ENCODE assay signal across 8 cellular contexts in genomic region chr16:28924399-28924761, GRCh38. TPM values are rescaled to one million over a fixed set of nuclear protein-coding genes. Genes with fewer than 3 reads are reported as not detected.
DNase-seq lines count a peak whose midpoint lies in the region; ATAC-seq, FAIRE-seq and TF ChIP-seq lines count a peak whose summit lies in the region.

No MANE protein-coding gene starts in this region.

- no peaks in the 10 kb centered on the region for H3K27me3 ChIP-seq in AG04450 (ENCODE audit: control insufficient read depth, insufficient read depth, low read length)
- H3K27me3 ChIP-seq in K562 (ENCODE audit: control insufficient read depth in 2 of 2, insufficient read depth in 2 of 2, low read length in 2 of 2): no peaks in the 10 kb centered on the region

- H3K9me3 ChIP-seq in AG04450 (ENCODE audit: control insufficient read depth, insufficient read depth, low read length) (no peaks in the 10 kb centered on the region; the same call in 1 of the 2 replicates), K562 (replicated peaks; ENCODE audit: control insufficient read depth, insufficient read depth, low read depth, low read length) (no peaks in the 10 kb centered on the region)

- no peak for TF ChIP-seq RAD21 in K562 (CRISPR knock-in tag; conservative IDR thresholded peaks at IDR 0.05 in 1 of 2, IDR thresholded peaks at IDR 0.05 in 1 of 2)

- peak overlapping the region; percentile 10 to 91; a peak in 3 of 4 replicates for H3K9ac ChIP-seq in K562 (ENCODE audit: insufficient read depth in 1 of 2, low read depth in 2 of 2, low read length in 2 of 2)

- peaks cover 5% of the 10 kb centered on the region for H3K9me1 ChIP-seq in K562 (ENCODE audit: control insufficient read depth, insufficient read depth, low read length)

- 60% methylated on average over 11 of the region's 15 CpGs for WGBS in K562 (ENCODE audit: insufficient coverage, low coverage, missing lambda C conversion rate)

- no peaks in the 10 kb centered on the region for H3K9me3 Mint-ChIP-seq in mesothelial cell of epicardium

- H3K27ac ChIP-seq in AG04450 (ENCODE audit: low read depth, low read length) (no peak overlapping the region), K562 (ENCODE audit: extremely low read depth, low read depth, low read length) (no peak overlapping the region; the same call in 2 of the 3 replicates)

- H3K36me3 Mint-ChIP-seq in mesothelial cell of epicardium: peaks cover 8% of the 10 kb centered on the region

- intact Hi-C loops in K562 (cut with micrococcal nuclease): no loop called here

- DNase-seq in AG04450 (ENCODE audit: low read depth, low spot score) (no peak), HFF-Myc (ENCODE audit: extremely low read depth, low read depth) (no peak), K562 (ENCODE audit: extremely low read depth in 1 of 4, low spot score in 3 of 4) (no peak), mesothelial cell of epicardium (ENCODE audit: low spot score in 2 of 2, unreplicated experiment in 2 of 2) (no peak), foreskin melanocyte (no peak)

- no peak for FAIRE-seq in K562 (lab: Jason Lieb, UNC)

- H4K20me1 ChIP-seq in K562 (replicated peaks; ENCODE audit: control insufficient read depth, insufficient read depth, low read length): no peaks in the 10 kb centered on the region

- H3K4me1 ChIP-seq in K562 (replicated peaks in 1 of 2; ENCODE audit: control insufficient read depth in 2 of 2, insufficient read depth in 2 of 2, low read length in 2 of 2): peaks cover 9 to 15% of the 10 kb centered on the region in 2 experiments

- H3K27me3 Mint-ChIP-seq in mesothelial cell of epicardium (ENCODE audit: low read depth): no peaks in the 10 kb centered on the region

- TF ChIP-seq EP300 in K562 (IDR thresholded peaks at IDR 0.05; ENCODE audit: low read length): no peak

- POLR2A ChIA-PET in AG04450 (lab: Yijun Ruan, JAX) (interaction anchor here (1.0 kb wide), 1 partner anchor 61 kb away, joined by 3 read pairs; no protein-coding TSS in a partner anchor), K562 (lab: Yijun Ruan, JAX) (interaction anchor here (0.6 to 2.2 kb wide), 5 partner anchors 10 to 255 kb away, joined by 3 to 10 read pairs (median 4); no protein-coding TSS in a partner anchor)

- in situ Hi-C loops in K562 (cut with MboI): no loop called here

- CTCF ChIA-PET in AG04450 (lab: Charles Lee): interaction anchor here (0.6 to 1.0 kb wide), 2 partner anchors 14 to 21 kb away, joined by 3 to 5 read pairs; no protein-coding TSS in a partner anchor
- CTCF ChIA-PET in K562 (lab: Yijun Ruan, JAX; ENCODE audit: low intra/inter-chr PET ratio): no interaction called here

- peaks cover 11% of the 10 kb centered on the region for H3K4me1 Mint-ChIP-seq in mesothelial cell of epicardium

- H2AFZ ChIP-seq in K562 (ENCODE audit: low read depth, low read length): peak overlapping the region; percentile 96

- H3K4me3 Mint-ChIP-seq in mesothelial cell of epicardium: peak overlapping the region; percentile 93

- TSS peak; percentile 46 for BruUV-seq in K562 (replicated peaks; lab: Mats Ljungman, UMichigan)

- H3K4me2 ChIP-seq in K562 (ENCODE audit: insufficient read depth, low read length): peak overlapping the region; percentile 86

- ATAC-seq in K562 (peak; percentile 18; the same call in 2 of the 3 replicates), GM21528 (IDR thresholded peaks at IDR 0.05; ENCODE audit: low FRiP score, unreplicated experiment) (no peak), HG03432 (IDR thresholded peaks at IDR 0.05; ENCODE audit: unreplicated experiment) (no peak), HG02885 (IDR thresholded peaks at IDR 0.05; ENCODE audit: poor library complexity, unreplicated experiment) (no peak)

- TF ChIP-seq POLR2A in K562 (conservative IDR thresholded peaks at IDR 0.05): no peak

- peak overlapping the region; percentile 98 for H3K27ac Mint-ChIP-seq in mesothelial cell of epicardium

- no peaks in the 10 kb centered on the region for H3K79me2 ChIP-seq in K562 (ENCODE audit: control insufficient read depth, insufficient read depth, low read length)

- no peak for TF ChIP-seq CTCF in AG04450 (IDR thresholded peaks at IDR 0.05; ENCODE audit: low read depth, low read length)
- no peak for TF ChIP-seq CTCF in HFF-Myc (IDR thresholded peaks at IDR 0.05; ENCODE audit: low read depth, low read length, missing control alignments)
- no peak for TF ChIP-seq CTCF in K562 (IDR thresholded peaks at IDR 0.05 in 2 of 3, conservative IDR thresholded peaks at IDR 0.05 in 1 of 3; ENCODE audit: insufficient read depth in 2 of 3, low read depth in 1 of 3, low read length in 3 of 3)
- no peak for TF ChIP-seq CTCF in mesothelial cell of epicardium (IDR thresholded peaks at IDR 0.05; ENCODE audit: unreplicated experiment)

- H3K4me3 ChIP-seq in AG04450 (ENCODE audit: low read depth, low read length): peak overlapping the region; percentile 84
- H3K4me3 ChIP-seq in HFF-Myc (replicated peaks; ENCODE audit: low read depth, low read length): peak overlapping the region; percentile 72
- peak overlapping the region; percentile 100 for H3K4me3 ChIP-seq in K562

- H3K36me3 ChIP-seq in K562 (ENCODE audit: control insufficient read depth, insufficient read depth, low read length): no peaks in the 10 kb centered on the region

RNA-seq across cellular contexts. Expression of gene RABEP2, which starts 0.7 kb away (rescaled TPM):
- polyA plus RNA-seq in AG04450 (2011; rRNA removed) (9.0 and 11.7 TPM in 2 replicates), K562 (2011; rRNA removed) (3.5 and 4.9 TPM in 2 replicates), K562 (2014; fragmentation: Illumina TruSeq; extraction: Trizol) (1.6 and 4.5 TPM in 2 replicates), K562 (2014; fragmentation: Nextera tagmentation; extraction: Ambion mirVana) (under 1 TPM; 0.15 to 0.20 TPM), K562 (2014; rRNA removed) (10.3 and 16.6 TPM in 2 replicates)
- 5.4 and 5.7 TPM in 2 replicates for polyA minus RNA-seq in AG04450 (2011; rRNA and poly(A)+ RNA removed)
- 11.5 and 16.7 TPM in 2 replicates for total RNA-seq in K562 (2011; cell fraction: chromatin; rRNA removed; ENCODE audit: low replicate concordance)
- 12.7 and 13.3 TPM in 2 replicates for total RNA-seq in K562 (2011; cell fraction: nucleolus; rRNA removed)
- total RNA-seq in K562 (2011; cell fraction: nucleoplasm; rRNA removed): 7.5 and 12.1 TPM in 2 replicates
- total RNA-seq in K562 (2014; rRNA removed) (13.4 and 14.4 TPM in 2 replicates), K562 (2014; rRNA removed; fragmentation: Illumina TruSeq; extraction: Trizol) (1.3 and 2.4 TPM in 2 replicates), K562 (2015; rRNA removed; fragmentation: Illumina TruSeq; extraction: Trizol) (10.1 and 11.0 TPM in 2 replicates), K562 (2021) (7.9 and 10.6 TPM in 2 replicates), mesothelial cell of epicardium (26.8 to 30.1 TPM (median 29.7 TPM) in 3 replicates)
- 3.5 and 6.3 TPM in 2 replicates for polyA plus RNA-seq in K562 (2011; cell fraction: cytosol; rRNA removed)
- polyA plus RNA-seq in K562 (2011; cell fraction: nucleus; rRNA removed): 8.3 and 10.7 TPM in 2 replicates
- 9.7 and 12.6 TPM in 2 replicates for polyA plus RNA-seq in K562 (2012)
- polyA minus RNA-seq in K562 (2011; rRNA and poly(A)+ RNA removed): 2.9 and 3.5 TPM in 2 replicates
- 1.8 and 4.3 TPM in 2 replicates for polyA minus RNA-seq in K562 (2011; cell fraction: cytosol; rRNA and poly(A)+ RNA removed)
- polyA minus RNA-seq in K562 (2011; cell fraction: nucleus; rRNA and poly(A)+ RNA removed): 4.1 and 4.6 TPM in 2 replicates

RNA-seq across cellular contexts. Expression of gene CD19, which starts 7.4 kb away (rescaled TPM):
- polyA plus RNA-seq in AG04450 (2011; rRNA removed) (not detected in 2 replicates), K562 (2011; rRNA removed) (1.4 and 2.1 TPM in 2 replicates), K562 (2014; fragmentation: Illumina TruSeq; extraction: Trizol) (1.3 and 3.3 TPM in 2 replicates), K562 (2014; fragmentation: Nextera tagmentation; extraction: Ambion mirVana) (under 1 TPM in 1 of 2 experiments, not detected in 1; 0.27 TPM), K562 (2014; rRNA removed) (2.6 and 4.1 TPM in 2 replicates)
- polyA minus RNA-seq in AG04450 (2011; rRNA and poly(A)+ RNA removed): not detected in 2 replicates
- total RNA-seq in K562 (2011; cell fraction: chromatin; rRNA removed; ENCODE audit: low replicate concordance): 1.8 TPM in 1 of 2 replicates, not detected in the other
- total RNA-seq in K562 (2011; cell fraction: nucleolus; rRNA removed): 1.2 and 1.8 TPM in 2 replicates
- total RNA-seq in K562 (2011; cell fraction: nucleoplasm; rRNA removed): 0.76 and 1.0 TPM in 2 replicates
- total RNA-seq in K562 (2014; rRNA removed) (2.8 and 4.0 TPM in 2 replicates), K562 (2014; rRNA removed; fragmentation: Illumina TruSeq; extraction: Trizol) (1.2 and 1.3 TPM in 2 replicates), K562 (2015; rRNA removed; fragmentation: Illumina TruSeq; extraction: Trizol) (3.3 and 4.0 TPM in 2 replicates), K562 (2021) (3.0 and 3.7 TPM in 2 replicates), mesothelial cell of epicardium (not detected in 3 replicates)
- 4.8 and 6.7 TPM in 2 replicates for polyA plus RNA-seq in K562 (2011; cell fraction: cytosol; rRNA removed)
- 1.9 and 2.5 TPM in 2 replicates for polyA plus RNA-seq in K562 (2011; cell fraction: nucleus; rRNA removed)
- 4.0 and 6.3 TPM in 2 replicates for polyA plus RNA-seq in K562 (2012)
- polyA minus RNA-seq in K562 (2011; rRNA and poly(A)+ RNA removed): 0.33 and 0.60 TPM in 2 replicates
- 3.4 TPM in 1 of 2 replicates, not detected in the other for polyA minus RNA-seq in K562 (2011; cell fraction: cytosol; rRNA and poly(A)+ RNA removed)
- polyA minus RNA-seq in K562 (2011; cell fraction: nucleus; rRNA and poly(A)+ RNA removed): 0.40 and 1.3 TPM in 2 replicates

RNA-seq across cellular contexts. Expression of gene NFATC2IP, which starts 26.4 kb away (rescaled TPM):
- polyA plus RNA-seq in AG04450 (2011; rRNA removed) (20.7 and 22.3 TPM in 2 replicates), K562 (2011; rRNA removed) (100 and 106 TPM in 2 replicates), K562 (2014; fragmentation: Illumina TruSeq; extraction: Trizol) (55.1 and 62.0 TPM in 2 replicates), K562 (2014; fragmentation: Nextera tagmentation; extraction: Ambion mirVana) (10 to 100 TPM; 15.6 to 16.1 TPM), K562 (2014; rRNA removed) (73.7 and 80.9 TPM in 2 replicates)
- polyA minus RNA-seq in AG04450 (2011; rRNA and poly(A)+ RNA removed): 17.9 and 18.8 TPM in 2 replicates
- 277 and 436 TPM in 2 replicates for total RNA-seq in K562 (2011; cell fraction: chromatin; rRNA removed; ENCODE audit: low replicate concordance)
- 228 and 264 TPM in 2 replicates for total RNA-seq in K562 (2011; cell fraction: nucleolus; rRNA removed)
- total RNA-seq in K562 (2011; cell fraction: nucleoplasm; rRNA removed): 253 and 320 TPM in 2 replicates
- total RNA-seq in K562 (2014; rRNA removed) (45.5 and 67.2 TPM in 2 replicates), K562 (2014; rRNA removed; fragmentation: Illumina TruSeq; extraction: Trizol) (45.9 and 46.9 TPM in 2 replicates), K562 (2015; rRNA removed; fragmentation: Illumina TruSeq; extraction: Trizol) (40.6 and 41.5 TPM in 2 replicates), K562 (2021) (49.2 and 54.3 TPM in 2 replicates), mesothelial cell of epicardium (48.6 to 58.2 TPM (median 48.7 TPM) in 3 replicates)
- polyA plus RNA-seq in K562 (2011; cell fraction: cytosol; rRNA removed): 49.6 and 74.5 TPM in 2 replicates
- polyA plus RNA-seq in K562 (2011; cell fraction: nucleus; rRNA removed): 240 and 326 TPM in 2 replicates
- polyA plus RNA-seq in K562 (2012): 40.3 and 56.4 TPM in 2 replicates
- polyA minus RNA-seq in K562 (2011; rRNA and poly(A)+ RNA removed): 54.5 TPM in 2 replicates
- 15.4 and 21.7 TPM in 2 replicates for polyA minus RNA-seq in K562 (2011; cell fraction: cytosol; rRNA and poly(A)+ RNA removed)
- polyA minus RNA-seq in K562 (2011; cell fraction: nucleus; rRNA and poly(A)+ RNA removed): 70.1 and 82.0 TPM in 2 replicates

RNA-seq across cellular contexts. Expression of gene ATP2A1, which starts 46.1 kb away (rescaled TPM):
- polyA plus RNA-seq in AG04450 (2011; rRNA removed) (0.22 and 0.50 TPM in 2 replicates), K562 (2011; rRNA removed) (1.2 and 3.1 TPM in 2 replicates), K562 (2014; fragmentation: Illumina TruSeq; extraction: Trizol) (1.8 TPM in 2 replicates), K562 (2014; fragmentation: Nextera tagmentation; extraction: Ambion mirVana) (under 1 TPM; 0.25 to 0.58 TPM), K562 (2014; rRNA removed) (1.4 and 1.8 TPM in 2 replicates)
- polyA minus RNA-seq in AG04450 (2011; rRNA and poly(A)+ RNA removed): 0.17 and 8.4 TPM in 2 replicates
- total RNA-seq in K562 (2011; cell fraction: chromatin; rRNA removed; ENCODE audit: low replicate concordance): 19.9 and 68.6 TPM in 2 replicates
- total RNA-seq in K562 (2011; cell fraction: nucleolus; rRNA removed): 13.0 and 15.8 TPM in 2 replicates
- total RNA-seq in K562 (2011; cell fraction: nucleoplasm; rRNA removed): 17.7 and 18.4 TPM in 2 replicates
- total RNA-seq in K562 (2014; rRNA removed) (0.41 and 0.65 TPM in 2 replicates), K562 (2014; rRNA removed; fragmentation: Illumina TruSeq; extraction: Trizol) (0.64 and 0.65 TPM in 2 replicates), K562 (2015; rRNA removed; fragmentation: Illumina TruSeq; extraction: Trizol) (0.65 and 1.9 TPM in 2 replicates), K562 (2021) (2.3 and 2.6 TPM in 2 replicates), mesothelial cell of epicardium (2.9 to 3.6 TPM (median 3.0 TPM) in 3 replicates)
- 1.5 and 2.5 TPM in 2 replicates for polyA plus RNA-seq in K562 (2011; cell fraction: cytosol; rRNA removed)
- 27.8 and 31.5 TPM in 2 replicates for polyA plus RNA-seq in K562 (2011; cell fraction: nucleus; rRNA removed)
- polyA plus RNA-seq in K562 (2012): 2.8 and 6.1 TPM in 2 replicates
- 0.60 and 2.1 TPM in 2 replicates for polyA minus RNA-seq in K562 (2011; rRNA and poly(A)+ RNA removed)
- polyA minus RNA-seq in K562 (2011; cell fraction: cytosol; rRNA and poly(A)+ RNA removed): 0.76 and 1.4 TPM in 2 replicates
- 2.0 and 4.8 TPM in 2 replicates for polyA minus RNA-seq in K562 (2011; cell fraction: nucleus; rRNA and poly(A)+ RNA removed)

RNA-seq across cellular contexts. Expression of gene SPNS1, which starts 50.2 kb away (rescaled TPM):
- polyA plus RNA-seq in AG04450 (2011; rRNA removed) (21.9 and 23.6 TPM in 2 replicates), K562 (2011; rRNA removed) (12.3 and 20.6 TPM in 2 replicates), K562 (2014; fragmentation: Illumina TruSeq; extraction: Trizol) (22.2 and 38.7 TPM in 2 replicates), K562 (2014; fragmentation: Nextera tagmentation; extraction: Ambion mirVana) (1 to 10 TPM in 1 of 2 experiments, under 1 TPM in 1; 0.58 to 2.9 TPM), K562 (2014; rRNA removed) (37.8 and 40.6 TPM in 2 replicates)
- polyA minus RNA-seq in AG04450 (2011; rRNA and poly(A)+ RNA removed): 19.2 and 21.3 TPM in 2 replicates
- total RNA-seq in K562 (2011; cell fraction: chromatin; rRNA removed; ENCODE audit: low replicate concordance): 27.4 and 88.8 TPM in 2 replicates
- 112 and 138 TPM in 2 replicates for total RNA-seq in K562 (2011; cell fraction: nucleolus; rRNA removed)
- 66.3 and 72.9 TPM in 2 replicates for total RNA-seq in K562 (2011; cell fraction: nucleoplasm; rRNA removed)
- total RNA-seq in K562 (2014; rRNA removed) (37.8 and 48.4 TPM in 2 replicates), K562 (2014; rRNA removed; fragmentation: Illumina TruSeq; extraction: Trizol) (6.2 and 9.0 TPM in 2 replicates), K562 (2015; rRNA removed; fragmentation: Illumina TruSeq; extraction: Trizol) (13.7 and 16.3 TPM in 2 replicates), K562 (2021) (64.9 and 69.8 TPM in 2 replicates), mesothelial cell of epicardium (44.5 to 45.9 TPM (median 44.5 TPM) in 3 replicates)
- polyA plus RNA-seq in K562 (2011; cell fraction: cytosol; rRNA removed): 18.6 and 53.9 TPM in 2 replicates
- 31.4 and 74.3 TPM in 2 replicates for polyA plus RNA-seq in K562 (2011; cell fraction: nucleus; rRNA removed)
- 47.4 and 49.1 TPM in 2 replicates for polyA plus RNA-seq in K562 (2012)
- 13.2 and 15.6 TPM in 2 replicates for polyA minus RNA-seq in K562 (2011; rRNA and poly(A)+ RNA removed)
- 22.8 and 23.5 TPM in 2 replicates for polyA minus RNA-seq in K562 (2011; cell fraction: cytosol; rRNA and poly(A)+ RNA removed)
- 7.0 and 9.0 TPM in 2 replicates for polyA minus RNA-seq in K562 (2011; cell fraction: nucleus; rRNA and poly(A)+ RNA removed)
